In genomic region chr2:236550701-236551465, GRCh38 we compare ENCODE assay signal across 11 cellular contexts. TPM values are rescaled to one million over a fixed set of nuclear protein-coding genes. Genes with fewer than 3 reads are reported as not detected.
DNase-seq lines count a peak whose midpoint lies in the region; ATAC-seq lines count a peak whose summit lies in the region.
"Had no signal": no experiment of that assay in that cellular context is flagged by ENCODE, and none has a peak within 500 bp of the region (broad histone marks: within the 10 kb centered on the region; RNA-seq: fewer than 3 reads in every experiment).

No MANE protein-coding gene starts in this region.

- peak overlapping the region; percentile 69 to 98 (median 90) for H3K27ac Mint-ChIP-seq in IgD-negative memory B cell

- no peaks in the 10 kb centered on the region; the same call in 1 of the 2 replicates for H3K9me3 ChIP-seq in Karpas-422 (ENCODE audit: low read length)
- H3K9me3 ChIP-seq: BE2C had no signal

- H3K27me3 ChIP-seq in Karpas-422 (ENCODE audit: low read length): no peaks in the 10 kb centered on the region; the same call in 1 of the 2 replicates

- intact Hi-C loops in cardiac septum (cut with DNase I): no loop called here

- ATAC-seq in HG02588 (IDR thresholded peaks at IDR 0.05; ENCODE audit: unreplicated experiment): peak; percentile 44
- ATAC-seq in stimulated activated naive CD8-positive, alpha-beta T cell treated with anti-CD3 and anti-CD28 coated beads, Interleukin-15, Interleukin-2, amounts not matched to agents 100 U/mL and 50 U/mL, for 24 hours: no peak

- H3K9me3 Mint-ChIP-seq in IgD-negative memory B cell: peaks cover 0 to 9% (median 8%) of the 10 kb centered on the region in 3 donors

- DNase-seq in stimulated activated CD4-positive, alpha-beta T cell treated with anti-CD3 and anti-CD28 coated beads, Interleukin-2, amount 100 ng/mL, for 24 hours: peak; percentile 32 to 35
- no peak for DNase-seq in stimulated activated CD4-positive, alpha-beta T cell treated with anti-CD3 and anti-CD28 coated beads, Interleukin-12 subunit alpha, Interleukin-12 subunit beta, amount 100 ng/mL, for 4 hours
- peak; percentile 24 for DNase-seq in stimulated activated naive CD8-positive, alpha-beta T cell treated with anti-CD3 and anti-CD28 coated beads, Interleukin-15, Interleukin-2, amounts not matched to agents 100 U/mL and 50 U/mL, for 24 hours
- no peak for DNase-seq in SKM-1 (lab: John Stamatoyannopoulos, UW; ENCODE audit: unreplicated experiment)
- no peak for DNase-seq in Karpas-422
- DNase-seq in cardiac septum (ENCODE audit: low spot score): no peak
- DNase-seq: BE2C, NCI-H1092 had no signal

- no peaks in the 10 kb centered on the region for H4K20me1 ChIP-seq in Karpas-422 (ENCODE audit: insufficient read depth, low read depth, low read length)

- peak overlapping the region; percentile 53 to 90 (median 74) for H3K4me3 Mint-ChIP-seq in IgD-negative memory B cell

- H3K4me1 ChIP-seq in Karpas-422 (ENCODE audit: low read length): peaks cover 3% of the 10 kb centered on the region
- H3K4me1 ChIP-seq: BE2C had no signal

- H3K4me3 ChIP-seq in Karpas-422 (ENCODE audit: low read length): no peak overlapping the region

- no peaks in the 10 kb centered on the region for H3K79me2 ChIP-seq in Karpas-422 (ENCODE audit: low read length)

- peaks cover 2% of the 10 kb centered on the region for H3K27me3 Mint-ChIP-seq in IgD-negative memory B cell

- H2AFZ ChIP-seq in Karpas-422 (ENCODE audit: low read length): no peak overlapping the region

- no peaks in the 10 kb centered on the region for H3K9me2 ChIP-seq in Karpas-422 (replicated peaks; ENCODE audit: insufficient read depth, low read length)

- H3K36me3 Mint-ChIP-seq in IgD-negative memory B cell: peaks cover 2% of the 10 kb centered on the region

- H3K36me3 ChIP-seq in Karpas-422 (ENCODE audit: insufficient read depth, low read length): no peaks in the 10 kb centered on the region
- H3K36me3 ChIP-seq: BE2C had no signal

- H3K4me2 ChIP-seq in Karpas-422 (ENCODE audit: low read depth, low read length, poor library complexity, severe bottlenecking): no peak overlapping the region

- no peak overlapping the region for H3K9ac ChIP-seq in Karpas-422 (ENCODE audit: low read length)

- no peak overlapping the region for H3K27ac ChIP-seq in Karpas-422 (ENCODE audit: low read length)

- H3K4me1 Mint-ChIP-seq in IgD-negative memory B cell: peaks cover 39 to 79% (median 59%) of the 10 kb centered on the region in 3 donors

RNA-seq across cellular contexts. Expression of gene ACKR3, which starts 18.7 kb away (rescaled TPM):
- 1.4 TPM for polyA plus RNA-seq in IgD-negative memory B cell
- total RNA-seq in Karpas-422 (2014; rRNA removed; shearing (Covaris generic); ENCODE audit: low replicate concordance): 0.40 TPM in 1 of 2 replicates, not detected in the other
- total RNA-seq in cardiac septum: 36.6 TPM
- total RNA-seq: fibroblast of villous mesenchyme had no signal

Comparison
In these comparisons a context has a peak if more than half of its experiments do, and no peak if none do; other contexts are left out.
1. DNase-seq: peak in stimulated activated CD4-positive, alpha-beta T cell treated with anti-CD3 and anti-CD28 coated beads, Interleukin-2, amount 100 ng/mL, for 24 hours (2 of 2) and stimulated activated naive CD8-positive, alpha-beta T cell treated with anti-CD3 and anti-CD28 coated beads, Interleukin-15, Interleukin-2, amounts not matched to agents 100 U/mL and 50 U/mL, for 24 hours (single experiment); none in stimulated activated CD4-positive, alpha-beta T cell treated with anti-CD3 and anti-CD28 coated beads, Interleukin-12 subunit alpha, Interleukin-12 subunit beta, amount 100 ng/mL, for 4 hours (single experiment), SKM-1 (single experiment), Karpas-422 (single experiment) and cardiac septum (single experiment).
2. RNA of gene ACKR3, which starts 18.7 kb away (total RNA-seq): 36.6 TPM in cardiac septum (single experiment); 0.40 TPM in Karpas-422; every median in the first group is over 10 times any median in the second.